8 cellular contexts compared by ENCODE assay signal in genomic region chr12:13534645-13535398, GRCh38.
DNase-seq lines count a peak whose midpoint lies in the region; ATAC-seq and TF ChIP-seq lines count a peak whose summit lies in the region.

No MANE protein-coding gene starts in this region.

- no peaks in the 10 kb centered on the region for H3K36me3 Mint-ChIP-seq in activated T-helper 17 cell treated with anti-CD3 and anti-CD28 coated beads, Interleukin-2, amount 50 U/mL, for 72 hours (ENCODE audit: low read depth)

- H3K27me3 Mint-ChIP-seq in activated T-helper 17 cell treated with anti-CD3 and anti-CD28 coated beads, Interleukin-2, amount 50 U/mL, for 72 hours = peaks cover 21% of the 10 kb centered on the region

- H3K9me3 Mint-ChIP-seq in activated T-helper 17 cell treated with anti-CD3 and anti-CD28 coated beads, Interleukin-2, amount 50 U/mL, for 72 hours = no peaks in the 10 kb centered on the region

- in situ Hi-C loops in GM13976 (cut with MboI; ENCODE audit: low sequenced_read_pairs, unreplicated experiment) = no loop called here

- no peak overlapping the region for H3K27ac Mint-ChIP-seq in activated T-helper 17 cell treated with anti-CD3 and anti-CD28 coated beads, Interleukin-2, amount 50 U/mL, for 72 hours

- no peak for ATAC-seq in activated T-helper 17 cell treated with anti-CD3 and anti-CD28 coated beads, Interleukin-2, amount 50 U/mL, for 72 hours (replicated peaks)
- no peak for ATAC-seq in HG03442 (IDR thresholded peaks at IDR 0.05; ENCODE audit: unreplicated experiment)

- DNase-seq in AG20443 (ENCODE audit: low spot score) (peak; percentile 72), GM13976 (ENCODE audit: low spot score) (peak; percentile 13), NCI-H446 (lab: John Stamatoyannopoulos, UW) (peak; percentile 70 to 80), amniotic epithelial cell (ENCODE audit: low read depth) (peak; percentile 8), hypothalamus (lab: John Stamatoyannopoulos, UW) (peak; percentile 10 to 85 (median 53)), skeletal muscle cell (ENCODE audit: low read depth) (peak; percentile 9)

- no peak overlapping the region for H3K4me3 Mint-ChIP-seq in activated T-helper 17 cell treated with anti-CD3 and anti-CD28 coated beads, Interleukin-2, amount 50 U/mL, for 72 hours

- H3K4me3 ChIP-seq in skeletal muscle cell (ENCODE audit: low read depth, low read length) = peak overlapping the region; percentile 15

- H3K4me1 Mint-ChIP-seq in activated T-helper 17 cell treated with anti-CD3 and anti-CD28 coated beads, Interleukin-2, amount 50 U/mL, for 72 hours = peaks cover 4% of the 10 kb centered on the region

- TF ChIP-seq CTCF in GM13976 (IDR thresholded peaks at IDR 0.05; ENCODE audit: borderline replicate concordance, control extremely low read depth, extremely low read depth, insufficient read depth, missing control alignments) = peak; percentile 50

Comparison
In these comparisons a context has a peak if more than half of its experiments do, and no peak if none do; other contexts are left out.
1. DNase-seq: peak in every context shown above with its lines; median percentile 75 in NCI-H446; 72 in AG20443; 53 in hypothalamus; 13 in GM13976; 9 in skeletal muscle cell; 8 in amniotic epithelial cell.